ENCODE assay signal across 9 cellular contexts in the genomic region with DNA sequence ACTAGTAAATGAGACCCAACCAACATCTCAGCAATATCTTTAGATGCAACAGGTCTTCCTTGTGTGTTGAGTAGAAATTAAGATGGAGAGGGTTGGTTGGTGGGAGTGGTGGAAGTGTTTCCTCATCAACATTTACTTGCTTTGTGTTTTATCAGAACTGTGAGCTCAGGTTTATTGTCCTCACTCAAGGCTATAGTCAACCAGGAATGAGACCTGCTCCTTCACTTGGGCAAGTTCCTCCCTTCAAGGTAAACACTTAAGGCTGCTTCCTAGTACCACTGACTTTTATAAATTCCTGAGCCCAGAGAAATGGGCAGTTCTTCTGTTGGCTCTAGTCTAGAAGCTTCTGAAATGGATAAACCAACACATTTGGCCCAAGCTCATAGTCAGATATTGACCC.
"Had no signal": no experiment of that assay in that cellular context is flagged by ENCODE, and none has a peak within 500 bp of the region (broad histone marks: within the 10 kb centered on the region; RNA-seq: fewer than 3 reads in every experiment).

No MANE protein-coding gene starts in this region.

- H2AFZ ChIP-seq: GM23248 had no signal

- FAIRE-seq: HTR-8/SVneo, K562 had no signal

- ATAC-seq: K562 had no signal

- H3K9ac ChIP-seq: GM23248 had no signal

- DNase-seq: GM23248, GOT3, H9, HCEC 1CT, HFFc6, IMR-90, KG1 had no signal

- H3K27ac ChIP-seq: GM23248 had no signal

- H3K4me3 ChIP-seq: GM23248, K562 had no signal
